ENCODE assay signal across 1 cellular context in genomic region chr15:71775857-71776256, GRCh38.
TF ChIP-seq lines count a peak whose summit lies in the region.

No MANE protein-coding gene starts in this region.

TF ChIP-seq in IMR-90, 13 proteins besides CTCF, POLR2A, EP300 and RAD21 (continued from another document):
- no peak for TF ChIP-seq USF2 (IDR thresholded peaks at IDR 0.05; ENCODE audit: low read depth, low read length)
- TF ChIP-seq RFX5 (IDR thresholded peaks at IDR 0.05; ENCODE audit: low read depth, low read length), result no peak
- TF ChIP-seq BHLHE40 (IDR thresholded peaks at IDR 0.05; ENCODE audit: low read depth, low read length), result no peak
- TF ChIP-seq MAZ (IDR thresholded peaks at IDR 0.05; ENCODE audit: borderline replicate concordance, low read depth, low read length), result no peak
- TF ChIP-seq MAFK (IDR thresholded peaks at IDR 0.05; ENCODE audit: low read depth, low read length), result no peak
- no peak for TF ChIP-seq CHD1 (IDR thresholded peaks at IDR 0.05; ENCODE audit: low read depth, low read length)
- no peak for TF ChIP-seq RCOR1 (IDR thresholded peaks at IDR 0.05; ENCODE audit: insufficient replicate concordance, low read length)
- no peak for TF ChIP-seq CEBPB (IDR thresholded peaks at IDR 0.05; ENCODE audit: low read depth, low read length)
